14 cellular contexts compared by ENCODE assay signal in genomic region chr5:23084815-23085214, GRCh38.
DNase-seq lines count a peak whose midpoint lies in the region; ATAC-seq and TF ChIP-seq lines count a peak whose summit lies in the region.
"Had no signal": no experiment of that assay in that cellular context is flagged by ENCODE, and none has a peak within 500 bp of the region (broad histone marks: within the 10 kb centered on the region; RNA-seq: fewer than 3 reads in every experiment).

No MANE protein-coding gene starts in this region.

- no peaks in the 10 kb centered on the region for H3K9me3 ChIP-seq in BLaER1
- no peaks in the 10 kb centered on the region for H3K9me3 ChIP-seq in colonic mucosa
- no peaks in the 10 kb centered on the region for H3K9me3 ChIP-seq in left lung
- H3K9me3 ChIP-seq: SJSA1 had no signal

- DNase-seq in GM23338 (ENCODE audit: low spot score) (no peak), NAMALWA (ENCODE audit: low spot score) (peak; percentile 33), SK-MEL-5 (ENCODE audit: low read depth, low spot score) (peak; percentile 48), colonic mucosa (no peak), left lung (no peak), left colon (no peak)
- DNase-seq in activated T-cell treated with anti-CD3 and anti-CD28 coated beads, Interleukin-2, amount 50 U/mL, for 4 hours = no peak
- DNase-seq: activated CD4-positive, alpha-beta T cell treated with anti-CD3 and anti-CD28 coated beads for 48 hours; activated effector memory CD4-positive, alpha-beta T cell treated with Interleukin-2 at 50 U/mL for 16 hours; stimulated activated CD4-positive, alpha-beta T cell treated with anti-CD3 and anti-CD28 coated beads, Interleukin-15, amount 100 ng/mL, for 24 hours had no signal

- H3F3A ChIP-seq in GM23338 (replicated peaks; ENCODE audit: low read depth) = no peaks in the 10 kb centered on the region

- H3K27me3 ChIP-seq in BLaER1 (no peaks in the 10 kb centered on the region), GM23338 (ENCODE audit: insufficient read depth) (no peaks in the 10 kb centered on the region), colonic mucosa (no peaks in the 10 kb centered on the region), left lung (no peaks in the 10 kb centered on the region)
- H3K27me3 ChIP-seq: SJSA1 had no signal

- H3K4me3 ChIP-seq in BLaER1 (no peak overlapping the region), GM23338 (no peak overlapping the region), colonic mucosa (no peak overlapping the region), left lung (no peak overlapping the region)
- H3K4me3 ChIP-seq: lung, SJSA1 had no signal

- H3K4me2 ChIP-seq in BLaER1 = 0 out of 2 replicates have a peak overlapping the region, but pooled peaks have one; percentile 13
- no peak overlapping the region for H3K4me2 ChIP-seq in GM23338

- intact Hi-C loops in colonic mucosa (cut with DNase I) (no loop called here), left lung (cut with DNase I) (no loop called here), left colon (cut with DNase I, micrococcal nuclease) (no loop called here)

- peaks cover 1% of the 10 kb centered on the region for H3K27me3 Mint-ChIP-seq in GM23338 (ENCODE audit: insufficient read depth, low read depth, poor library complexity)
- no peaks in the 10 kb centered on the region for H3K27me3 Mint-ChIP-seq in activated T-cell treated with anti-CD3 and anti-CD28 coated beads, Interleukin-2, amount 50 U/mL, for 4 hours (ENCODE audit: low read depth)
- H3K27me3 Mint-ChIP-seq: brain had no signal

- H3K4me1 ChIP-seq in BLaER1 (peaks cover 7% of the 10 kb centered on the region; the same call in 1 of the 2 replicates), GM23338 (ENCODE audit: insufficient read depth) (no peaks in the 10 kb centered on the region), colonic mucosa (no peaks in the 10 kb centered on the region), left lung (no peaks in the 10 kb centered on the region)
- H3K4me1 ChIP-seq: SJSA1 had no signal

- no peaks in the 10 kb centered on the region for H3K79me2 ChIP-seq in GM23338 (replicated peaks; ENCODE audit: insufficient read depth)

- no peaks in the 10 kb centered on the region for H3K36me3 Mint-ChIP-seq in GM23338 (ENCODE audit: low read depth)
- H3K36me3 Mint-ChIP-seq in activated T-cell treated with anti-CD3 and anti-CD28 coated beads, Interleukin-2, amount 50 U/mL, for 4 hours (ENCODE audit: insufficient read depth) = no peaks in the 10 kb centered on the region
- H3K36me3 Mint-ChIP-seq: brain had no signal

- no peaks in the 10 kb centered on the region for H3K4me1 Mint-ChIP-seq in GM23338
- H3K4me1 Mint-ChIP-seq in activated T-cell treated with anti-CD3 and anti-CD28 coated beads, Interleukin-2, amount 50 U/mL, for 4 hours (ENCODE audit: low read depth) = no peaks in the 10 kb centered on the region
- H3K4me1 Mint-ChIP-seq: brain had no signal

- no peak for TF ChIP-seq CTCF in GM23338 (conservative IDR thresholded peaks at IDR 0.05; ENCODE audit: low read depth in 2 of 2)
- no peak for TF ChIP-seq CTCF in colonic mucosa (IDR thresholded peaks at IDR 0.05)
- TF ChIP-seq CTCF in left lung (IDR thresholded peaks at IDR 0.05) = no peak

- H3K27ac Mint-ChIP-seq in GM23338 = no peak overlapping the region
- H3K27ac Mint-ChIP-seq: brain had no signal

- 0 out of 2 replicates have a peak, but pooled peaks cover 10% of the 10 kb centered on the region for H3K9me2 ChIP-seq in GM23338 (ENCODE audit: insufficient read depth)

- H3K36me3 ChIP-seq in BLaER1 (no peaks in the 10 kb centered on the region), GM23338 (ENCODE audit: insufficient read depth) (no peaks in the 10 kb centered on the region), colonic mucosa (no peaks in the 10 kb centered on the region), left lung (no peaks in the 10 kb centered on the region)
- H3K36me3 ChIP-seq: SJSA1 had no signal

- H3K27ac ChIP-seq in BLaER1 (no peak overlapping the region), GM23338 (ENCODE audit: low read depth) (no peak overlapping the region), colonic mucosa (no peak overlapping the region), left lung (no peak overlapping the region)
- H3K27ac ChIP-seq: SJSA1 had no signal

- H4K20me1 ChIP-seq in BLaER1 (no peaks in the 10 kb centered on the region), GM23338 (replicated peaks; ENCODE audit: insufficient read depth) (no peaks in the 10 kb centered on the region)

- peak overlapping the region; percentile 28; the same call in 1 of the 2 replicates for H2AFZ ChIP-seq in GM23338

- no peak overlapping the region for H3K4me3 Mint-ChIP-seq in GM23338
- no peak overlapping the region for H3K4me3 Mint-ChIP-seq in activated T-cell treated with anti-CD3 and anti-CD28 coated beads, Interleukin-2, amount 50 U/mL, for 4 hours
- H3K4me3 Mint-ChIP-seq: brain had no signal

- no peaks in the 10 kb centered on the region for H3K9me3 Mint-ChIP-seq in GM23338
- H3K9me3 Mint-ChIP-seq in activated T-cell treated with anti-CD3 and anti-CD28 coated beads, Interleukin-2, amount 50 U/mL, for 4 hours = peaks cover 13% of the 10 kb centered on the region

- H3K9ac ChIP-seq in BLaER1 = no peak overlapping the region
- H3K9ac ChIP-seq in colonic mucosa (ENCODE audit: low read depth in 2 of 2, low read length in 2 of 2) = no peak overlapping the region

- in situ Hi-C loops in SK-MEL-5 (cut with HindIII; ENCODE audit: low pct_unique_long_range_greater_than_20kb, low sequenced_read_pairs) = no loop called here

- ATAC-seq in GM23338 (no peak), left lung (no peak), left colon (no peak)
- ATAC-seq in activated T-cell treated with anti-CD3 and anti-CD28 coated beads, Interleukin-2, amount 50 U/mL, for 4 hours = no peak

TF ChIP-seq in GM23338, 12 proteins besides CTCF, POLR2A, EP300 and RAD21 (continues in another document):
- TF ChIP-seq CREB1 (CRISPR knock-in tag; IDR thresholded peaks at IDR 0.05; ENCODE audit: low read depth) = no peak
- no peak for TF ChIP-seq EZH2 (IDR thresholded peaks at IDR 0.05; ENCODE audit: low read depth, unreplicated experiment)
- no peak for TF ChIP-seq NANOG (IDR thresholded peaks at IDR 0.05; ENCODE audit: borderline replicate concordance)
- no peak for TF ChIP-seq JUNB (IDR thresholded peaks at IDR 0.05; ENCODE audit: unreplicated experiment)
- TF ChIP-seq ZNF114 (CRISPR knock-in tag; IDR thresholded peaks at IDR 0.05) = no peak
- TF ChIP-seq ETS1 (IDR thresholded peaks at IDR 0.05) = no peak
- no peak for TF ChIP-seq EZH2phosphoT487 (IDR thresholded peaks at IDR 0.05; ENCODE audit: unreplicated experiment)
- no peak for TF ChIP-seq STAT1 (IDR thresholded peaks at IDR 0.05; ENCODE audit: unreplicated experiment)
- TF ChIP-seq REST (IDR thresholded peaks at IDR 0.05; ENCODE audit: unreplicated experiment) = no peak
- no peak for TF ChIP-seq POLR2AphosphoS5 (IDR thresholded peaks at IDR 0.05; ENCODE audit: low read depth)

Comparison
In these comparisons a context has a peak if more than half of its experiments do, and no peak if none do; other contexts are left out.
1. DNase-seq: peak in NAMALWA (single experiment) and SK-MEL-5 (single experiment); none in GM23338 (single experiment), activated T-cell treated with anti-CD3 and anti-CD28 coated beads, Interleukin-2, amount 50 U/mL, for 4 hours (single experiment), colonic mucosa (single experiment), left lung (0 of 2) and left colon (0 of 2).